Comparison of ENCODE assay signal across 19 cellular contexts in genomic region chr10:27526242-27526641, GRCh38.
"Had no signal": no experiment of that assay in that cellular context is flagged by ENCODE, and none has a peak within 500 bp of the region (broad histone marks: within the 10 kb centered on the region; RNA-seq: fewer than 3 reads in every experiment).

No MANE protein-coding gene starts in this region.

- H3K9me3 ChIP-seq: prostate gland, sigmoid colon, testis had no signal

- H3K4me3 ChIP-seq: coronary artery, lung, prostate gland, sigmoid colon, testis had no signal

- H3K4me3 Mint-ChIP-seq: activated naive CD4-positive, alpha-beta T cell treated with anti-CD3 and anti-CD28 coated beads for 36 hours; activated T-helper 17 cell treated with anti-CD3 and anti-CD28 coated beads, Interleukin-2, amount 50 U/mL, for 72 hours; naive thymus-derived CD8-positive, alpha-beta T cell; stimulated activated naive CD8-positive, alpha-beta T cell treated with anti-CD3 and anti-CD28 coated beads, Interleukin-15, amount 100 ng/mL, for 72 hours; T-helper 1 cell treated with Interleukin-12 subunit alpha and Interleukin-12 subunit beta and Interleukin-4 antibody, amounts not matched to agents 30 μg/mL and 1 μg/mL, for 36 hours had no signal

- H3K27ac Mint-ChIP-seq: activated naive CD4-positive, alpha-beta T cell treated with anti-CD3 and anti-CD28 coated beads for 36 hours; activated T-helper 17 cell treated with anti-CD3 and anti-CD28 coated beads, Interleukin-2, amount 50 U/mL, for 72 hours; naive thymus-derived CD8-positive, alpha-beta T cell; stimulated activated naive CD8-positive, alpha-beta T cell treated with anti-CD3 and anti-CD28 coated beads, Interleukin-15, amount 100 ng/mL, for 72 hours had no signal

- H3K9me3 Mint-ChIP-seq: activated naive CD4-positive, alpha-beta T cell treated with anti-CD3 and anti-CD28 coated beads for 36 hours; activated T-helper 17 cell treated with anti-CD3 and anti-CD28 coated beads, Interleukin-2, amount 50 U/mL, for 72 hours; naive thymus-derived CD8-positive, alpha-beta T cell; stimulated activated naive CD8-positive, alpha-beta T cell treated with anti-CD3 and anti-CD28 coated beads, Interleukin-15, amount 100 ng/mL, for 72 hours; T-helper 1 cell treated with Interleukin-12 subunit alpha and Interleukin-12 subunit beta and Interleukin-4 antibody, amounts not matched to agents 30 μg/mL and 1 μg/mL, for 36 hours had no signal

- H3K27me3 ChIP-seq: sigmoid colon, testis had no signal

- H3K27me3 Mint-ChIP-seq: activated T-helper 17 cell treated with anti-CD3 and anti-CD28 coated beads, Interleukin-2, amount 50 U/mL, for 72 hours; naive thymus-derived CD8-positive, alpha-beta T cell; stimulated activated naive CD8-positive, alpha-beta T cell treated with anti-CD3 and anti-CD28 coated beads, Interleukin-15, amount 100 ng/mL, for 72 hours had no signal

- H3K36me3 ChIP-seq: prostate gland, sigmoid colon had no signal

- DNase-seq: activated CD4-positive, alpha-beta T cell treated with anti-CD3 and anti-CD28 coated beads, Interleukin-2, amount 50 U/mL, for 1 hour; activated CD4-positive, CD25-positive, alpha-beta regulatory T cell; activated naive CD4-positive, alpha-beta T cell treated with anti-CD3 and anti-CD28 coated beads for 36 hours; activated T-cell treated with anti-CD3 and anti-CD28 coated beads for 4 hours; caudate nucleus; effector CD4-positive, alpha-beta T cell; hippocampal formation; naive thymus-derived CD8-positive, alpha-beta T cell; nucleus accumbens; sigmoid colon; stimulated activated CD4-positive, alpha-beta T cell treated with anti-CD3 and anti-CD28 coated beads, Interleukin-2, amount 100 ng/mL, for 48 hours; stimulated activated CD8-positive, alpha-beta memory T cell treated with anti-CD3 and anti-CD28 coated beads, Interleukin-4, amount 100 ng/mL, for 48 hours; stimulated activated naive CD8-positive, alpha-beta T cell treated with anti-CD3 and anti-CD28 coated beads, Interleukin-15, amount 100 ng/mL, for 72 hours; testis had no signal

- H3K27ac ChIP-seq: coronary artery, prostate gland, testis had no signal
